Comparison of ENCODE assay signal across 21 cellular contexts in genomic region chr13:114022876-114023275, GRCh38. TPM values are rescaled to one million over a fixed set of nuclear protein-coding genes. Genes with fewer than 3 reads are reported as not detected.
A peak's percentile ranks its signal among the peaks of the same experiment; 100 is the strongest.
DNase-seq lines count a peak whose midpoint lies in the region; ATAC-seq and TF ChIP-seq lines count a peak whose summit lies in the region.
"Had no signal": no experiment of that assay in that cellular context is flagged by ENCODE, and none has a peak within 500 bp of the region (broad histone marks: within the 10 kb centered on the region; RNA-seq: fewer than 3 reads in every experiment).

No MANE protein-coding gene starts in this region.

- CTCF ChIA-PET in activated CD4-positive, alpha-beta T cell treated with anti-CD3 and anti-CD28 coated beads, Interleukin-2, amount 10 ng/mL, durations not matched to agents 7 days and 5 days (lab: Charles Lee) = no interaction called here

- H2BK120ac ChIP-seq in neuronal stem cell (ENCODE audit: low read depth, low read length) = no peak overlapping the region

- no peak overlapping the region for H3K27ac ChIP-seq in right atrium auricular region
- H3K27ac ChIP-seq in neuronal stem cell (replicated peaks; ENCODE audit: low read length) = no peak overlapping the region
- no peak overlapping the region for H3K27ac ChIP-seq in Peyer's patch

- H3K27me3 Mint-ChIP-seq in activated CD4-positive, alpha-beta T cell treated with anti-CD3 and anti-CD28 coated beads, Interleukin-2, amount 10 ng/mL, durations not matched to agents 7 days and 5 days = no peaks in the 10 kb centered on the region
- H3K27me3 Mint-ChIP-seq in activated T-helper 1 cell treated with anti-CD3 and anti-CD28 coated beads, Interleukin-12 subunit alpha, Interleukin-12 subunit beta, Interleukin-2, Interleukin-4 antibody, amounts not matched to agents 30 ng/mL and 10 ng/mL and 1 ng/mL, durations not matched to agents 14 hours and 24 hours and 36 hours (ENCODE audit: insufficient read depth) = no peaks in the 10 kb centered on the region
- H3K27me3 Mint-ChIP-seq: CD4-positive, alpha-beta T cell had no signal

- TF ChIP-seq CTCF in right atrium auricular region (IDR thresholded peaks at IDR 0.05) = no peak
- TF ChIP-seq CTCF in Peyer's patch (IDR thresholded peaks at IDR 0.05) = no peak

- H3K4me1 Mint-ChIP-seq in activated CD4-positive, alpha-beta T cell treated with anti-CD3 and anti-CD28 coated beads, Interleukin-2, amount 10 ng/mL, durations not matched to agents 7 days and 5 days = peaks cover 9% of the 10 kb centered on the region
- H3K4me1 Mint-ChIP-seq in activated T-helper 1 cell treated with anti-CD3 and anti-CD28 coated beads, Interleukin-12 subunit alpha, Interleukin-12 subunit beta, Interleukin-2, Interleukin-4 antibody, amounts not matched to agents 30 ng/mL and 10 ng/mL and 1 ng/mL, durations not matched to agents 14 hours and 24 hours and 36 hours (ENCODE audit: low read depth) = no peaks in the 10 kb centered on the region

- H3K36me3 Mint-ChIP-seq in activated CD4-positive, alpha-beta T cell treated with anti-CD3 and anti-CD28 coated beads, Interleukin-2, amount 10 ng/mL, durations not matched to agents 7 days and 5 days (ENCODE audit: low read depth) = peaks cover 41% of the 10 kb centered on the region
- H3K36me3 Mint-ChIP-seq in activated T-helper 1 cell treated with anti-CD3 and anti-CD28 coated beads, Interleukin-12 subunit alpha, Interleukin-12 subunit beta, Interleukin-2, Interleukin-4 antibody, amounts not matched to agents 30 ng/mL and 10 ng/mL and 1 ng/mL, durations not matched to agents 14 hours and 24 hours and 36 hours (ENCODE audit: low read depth) = peaks cover 31% of the 10 kb centered on the region

- H3K4ac ChIP-seq in neuronal stem cell (ENCODE audit: low read length) = no peak overlapping the region

- no peak overlapping the region for H2BK5ac ChIP-seq in neuronal stem cell (ENCODE audit: low read length)

- no peaks in the 10 kb centered on the region for H3K9me3 ChIP-seq in right atrium auricular region
- peaks cover 0 to 1% of the 10 kb centered on the region in 2 donors for H3K9me3 ChIP-seq in neuronal stem cell (replicated peaks in 1 of 2; ENCODE audit: control insufficient read depth in 2 of 2, insufficient read depth in 1 of 2, low read depth in 1 of 2, low read length in 2 of 2)
- no peaks in the 10 kb centered on the region for H3K9me3 ChIP-seq in Peyer's patch
- H3K9me3 ChIP-seq: Caco-2 had no signal

- H3K9ac ChIP-seq in neuronal stem cell (ENCODE audit: low read depth, low read length, poor library complexity) = no peak overlapping the region

- POLR2A ChIA-PET in activated CD4-positive, alpha-beta T cell treated with anti-CD3 and anti-CD28 coated beads, Interleukin-2, amount 10 ng/mL, durations not matched to agents 7 days and 5 days (lab: Charles Lee) = no interaction called here

- no peak overlapping the region for H4K91ac ChIP-seq in neuronal stem cell (ENCODE audit: low read depth, low read length, poor library complexity)

- intact Hi-C loops in left cardiac atrium (cut with DNase I) = no loop called here
- intact Hi-C loops in activated T-helper 1 cell treated with anti-CD3 and anti-CD28 coated beads, Interleukin-12 subunit alpha, Interleukin-12 subunit beta, Interleukin-2, Interleukin-4 antibody, amounts not matched to agents 30 ng/mL and 10 ng/mL and 1 ng/mL, durations not matched to agents 14 hours and 24 hours and 36 hours (cut with micrococcal nuclease) = no loop called here

- H3K4me3 Mint-ChIP-seq in activated CD4-positive, alpha-beta T cell treated with anti-CD3 and anti-CD28 coated beads, Interleukin-2, amount 10 ng/mL, durations not matched to agents 7 days and 5 days = no peak overlapping the region
- H3K4me3 Mint-ChIP-seq in activated T-helper 1 cell treated with anti-CD3 and anti-CD28 coated beads, Interleukin-12 subunit alpha, Interleukin-12 subunit beta, Interleukin-2, Interleukin-4 antibody, amounts not matched to agents 30 ng/mL and 10 ng/mL and 1 ng/mL, durations not matched to agents 14 hours and 24 hours and 36 hours = no peak overlapping the region
- H3K4me3 Mint-ChIP-seq: CD4-positive, alpha-beta T cell had no signal

- no peak overlapping the region for H2AK5ac ChIP-seq in neuronal stem cell (ENCODE audit: low read depth, low read length)

- no peak overlapping the region for H2AFZ ChIP-seq in neuronal stem cell (ENCODE audit: low read length)

- H3K27ac Mint-ChIP-seq in activated CD4-positive, alpha-beta T cell treated with anti-CD3 and anti-CD28 coated beads, Interleukin-2, amount 10 ng/mL, durations not matched to agents 7 days and 5 days = peak overlapping the region; percentile 22
- H3K27ac Mint-ChIP-seq in activated T-helper 1 cell treated with anti-CD3 and anti-CD28 coated beads, Interleukin-12 subunit alpha, Interleukin-12 subunit beta, Interleukin-2, Interleukin-4 antibody, amounts not matched to agents 30 ng/mL and 10 ng/mL and 1 ng/mL, durations not matched to agents 14 hours and 24 hours and 36 hours = peak overlapping the region; percentile 7
- H3K27ac Mint-ChIP-seq: CD4-positive, alpha-beta T cell had no signal

- no CpG with 5 or more reads among the region's 12 CpGs for WGBS in neuronal stem cell (ENCODE audit: extremely low coverage in 2 of 2, insufficient read length in 2 of 2, insufficient replicate concordance in 1 of 2), 2 donors

- H3K79me1 ChIP-seq in neuronal stem cell (ENCODE audit: low read depth, low read length) = peaks cover 3% of the 10 kb centered on the region

- no peak overlapping the region for H3K23ac ChIP-seq in neuronal stem cell (ENCODE audit: low read depth, low read length, poor library complexity)

- H2BK15ac ChIP-seq in neuronal stem cell (ENCODE audit: low read length) = no peak overlapping the region

- no peak for ATAC-seq in left cardiac atrium
- ATAC-seq: HepG2 had no signal

- H4K8ac ChIP-seq in neuronal stem cell (ENCODE audit: low read depth, low read length) = no peak overlapping the region

- peak overlapping the region; percentile 34 for H3K18ac ChIP-seq in neuronal stem cell (ENCODE audit: low read length)

- H3K36me3 ChIP-seq in right atrium auricular region (peaks cover 29% of the 10 kb centered on the region), neuronal stem cell (replicated peaks in 1 of 2; ENCODE audit: control insufficient read depth in 2 of 2, insufficient read depth in 2 of 2, low read length in 2 of 2) (peaks cover 0 to 85% of the 10 kb centered on the region in 2 donors), Peyer's patch (peaks cover 0 to 15% (median 0%) of the 10 kb centered on the region in 3 donors)

- TF ChIP-seq POLR2A in Peyer's patch (IDR thresholded peaks at IDR 0.05) = no peak

- no peak overlapping the region for H2BK12ac ChIP-seq in neuronal stem cell (ENCODE audit: low read length)

- no peaks in the 10 kb centered on the region for H3K9me3 Mint-ChIP-seq in activated CD4-positive, alpha-beta T cell treated with anti-CD3 and anti-CD28 coated beads, Interleukin-2, amount 10 ng/mL, durations not matched to agents 7 days and 5 days
- no peaks in the 10 kb centered on the region for H3K9me3 Mint-ChIP-seq in activated T-helper 1 cell treated with anti-CD3 and anti-CD28 coated beads, Interleukin-12 subunit alpha, Interleukin-12 subunit beta, Interleukin-2, Interleukin-4 antibody, amounts not matched to agents 30 ng/mL and 10 ng/mL and 1 ng/mL, durations not matched to agents 14 hours and 24 hours and 36 hours
- H3K9me3 Mint-ChIP-seq: CD4-positive, alpha-beta T cell had no signal

- H3K27me3 ChIP-seq in right atrium auricular region = no peaks in the 10 kb centered on the region
- peaks cover 0 to 2% (median 0%) of the 10 kb centered on the region in 3 experiments for H3K27me3 ChIP-seq in neuronal stem cell (ENCODE audit: control insufficient read depth in 3 of 3, insufficient read depth in 3 of 3, low read depth in 1 of 3, low read length in 3 of 3)
- H3K27me3 ChIP-seq in Peyer's patch = no peaks in the 10 kb centered on the region

- H3K4me3 ChIP-seq in right atrium auricular region = no peak overlapping the region
- no peak overlapping the region for H3K4me3 ChIP-seq in neuronal stem cell (ENCODE audit: low read length in 2 of 2)
- no peak overlapping the region for H3K4me3 ChIP-seq in Peyer's patch

- H3K4me2 ChIP-seq in neuronal stem cell (ENCODE audit: insufficient read depth, low read length, poor library complexity, severe bottlenecking) = no peak overlapping the region

- no peak for DNase-seq in activated CD4-positive, alpha-beta T cell treated with anti-CD3 and anti-CD28 coated beads, Interleukin-2, amount 10 ng/mL, durations not matched to agents 7 days and 5 days
- DNase-seq in activated CD4-positive, alpha-beta T cell treated with anti-CD3 and anti-CD28 coated beads for 1 hour = no peak
- peak; percentile 4 for DNase-seq in left cardiac atrium
- no peak for DNase-seq in right atrium auricular region (ENCODE audit: low spot score)
- DNase-seq in activated T-helper 1 cell treated with anti-CD3 and anti-CD28 coated beads, Interleukin-12 subunit alpha, Interleukin-12 subunit beta, Interleukin-2, Interleukin-4 antibody, amounts not matched to agents 30 ng/mL and 10 ng/mL and 1 ng/mL, durations not matched to agents 14 hours and 24 hours and 36 hours (ENCODE audit: low spot score) = no peak
- DNase-seq in neuronal stem cell (ENCODE audit: low spot score) = no peak
- no peak for DNase-seq in Peyer's patch
- no peak for DNase-seq in SKM-1 (lab: John Stamatoyannopoulos, UW; ENCODE audit: unreplicated experiment)
- DNase-seq: 8988T; Caco-2; CD4-positive, alpha-beta T cell; GDM1; KBM-7; NCI-H1105 treated with DMSO at 0.1 percent for 48 hours; NCI-H1694 treated with DMSO at 0.1 percent for 48 hours; NCI-H510A; NCI-H748 treated with DMSO at 0.1 percent for 48 hours; NK-92 treated with Interleukin-12 subunit alpha and Interleukin-12 subunit beta, amount 100 ng/mL, for 24 hours; RPMI8226 had no signal

- H3K4me1 ChIP-seq in right atrium auricular region (peaks cover 0 to 21% of the 10 kb centered on the region in 2 donors), neuronal stem cell (ENCODE audit: control insufficient read depth in 2 of 2, insufficient read depth in 1 of 2, low read depth in 1 of 2, low read length in 2 of 2) (peaks cover 17 to 19% of the 10 kb centered on the region in 2 donors), Peyer's patch (peaks cover 0 to 25% (median 15%) of the 10 kb centered on the region in 4 donors)
- H3K4me1 ChIP-seq: Caco-2 had no signal

- peak overlapping the region; percentile 66 for H3K14ac ChIP-seq in neuronal stem cell (ENCODE audit: low read length)

RNA-seq across cellular contexts. Expression of gene C13orf46, which starts 49.0 kb away (rescaled TPM):
- total RNA-seq in activated CD4-positive, alpha-beta T cell treated with anti-CD3 and anti-CD28 coated beads, Interleukin-2, amount 10 ng/mL, durations not matched to agents 7 days and 5 days = 1 to 10 TPM; 7.3 to 9.8 TPM
- total RNA-seq in left cardiac atrium = 1 to 10 TPM in 1 of 2 donors, under 1 TPM in 1; 0.65 to 1.4 TPM
- total RNA-seq in right atrium auricular region = 1 to 10 TPM in 1 of 2 donors, under 1 TPM in 1; 0.59 to 2.7 TPM
- 0.83 and 0.91 TPM in 2 replicates for total RNA-seq in activated T-helper 1 cell treated with anti-CD3 and anti-CD28 coated beads, Interleukin-12 subunit alpha, Interleukin-12 subunit beta, Interleukin-2, Interleukin-4 antibody, amounts not matched to agents 30 ng/mL and 10 ng/mL and 1 ng/mL, durations not matched to agents 14 hours and 24 hours and 36 hours
- polyA plus RNA-seq in neuronal stem cell (2013, experiment 1 of 2) = 0.03 TPM
- 0.04 TPM for polyA plus RNA-seq in neuronal stem cell (2013, experiment 2 of 2)
- under 1 TPM in 2 of 4 donors, not detected in 2; 0.35 to 0.83 TPM for total RNA-seq in Peyer's patch
- total RNA-seq: Caco-2, H4, HepG2 had no signal
